In the genomic region with DNA sequence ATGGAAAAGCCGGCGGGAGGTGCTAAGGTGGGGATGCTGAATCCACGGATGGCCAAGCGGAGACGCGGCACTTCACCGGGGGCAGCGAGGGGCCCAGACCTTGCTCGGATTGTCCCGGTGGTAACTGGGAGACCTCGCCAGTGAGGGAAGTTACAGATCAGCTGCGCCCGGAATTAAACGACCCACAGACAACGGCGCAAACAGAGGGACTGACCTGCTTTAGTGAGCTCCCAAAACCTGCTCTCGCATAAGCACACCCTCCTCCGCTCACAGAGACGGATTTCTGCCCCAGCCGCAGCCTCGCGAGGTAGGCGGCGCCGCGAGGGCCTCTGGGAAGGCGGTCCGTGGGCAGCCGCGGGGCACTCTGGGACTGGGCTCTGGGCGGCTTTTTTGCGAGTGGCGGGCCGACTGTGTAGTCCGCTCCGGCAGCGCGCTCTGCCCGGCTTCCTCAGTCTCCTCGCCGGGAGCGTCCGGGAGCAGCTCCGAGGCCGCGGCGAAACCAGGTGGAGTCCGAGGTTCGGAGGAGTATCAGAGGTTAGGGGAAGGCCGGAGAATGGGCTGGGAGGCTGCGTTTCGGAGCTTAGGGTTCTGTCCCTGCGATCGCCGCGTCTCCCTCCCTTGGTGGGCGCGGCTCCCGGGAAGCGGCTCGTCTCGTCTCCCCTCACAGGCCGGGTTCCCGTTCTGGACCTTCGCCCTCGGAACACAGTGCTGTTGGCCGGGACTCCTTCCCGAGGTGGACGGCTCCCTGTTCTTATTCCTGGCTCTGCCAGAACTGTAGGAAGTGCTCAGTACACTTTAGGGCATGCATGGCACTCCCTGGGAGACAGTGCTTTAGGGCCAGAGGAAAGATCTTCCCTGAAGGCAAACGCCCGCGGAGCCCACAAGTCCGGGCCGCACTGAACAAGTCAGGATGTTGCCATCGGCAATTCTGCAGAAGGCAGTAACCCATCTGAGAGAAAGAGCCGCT, we compare ENCODE assay signal across 1 cellular context.
A peak's percentile ranks its signal among the peaks of the same experiment; 100 is the strongest.
TF ChIP-seq lines count a peak whose summit lies in the region.

Gene EXO5, plus strand, starts transcription at position 393 of the 967 bp plus-strand sequence. CDS start 5,778 bp downstream, outside the sequence.

TF ChIP-seq in HEK293, 187 proteins besides CTCF, POLR2A, EP300 and RAD21 (continued from another document and continues in another):
- TF ChIP-seq, protein P1, sequence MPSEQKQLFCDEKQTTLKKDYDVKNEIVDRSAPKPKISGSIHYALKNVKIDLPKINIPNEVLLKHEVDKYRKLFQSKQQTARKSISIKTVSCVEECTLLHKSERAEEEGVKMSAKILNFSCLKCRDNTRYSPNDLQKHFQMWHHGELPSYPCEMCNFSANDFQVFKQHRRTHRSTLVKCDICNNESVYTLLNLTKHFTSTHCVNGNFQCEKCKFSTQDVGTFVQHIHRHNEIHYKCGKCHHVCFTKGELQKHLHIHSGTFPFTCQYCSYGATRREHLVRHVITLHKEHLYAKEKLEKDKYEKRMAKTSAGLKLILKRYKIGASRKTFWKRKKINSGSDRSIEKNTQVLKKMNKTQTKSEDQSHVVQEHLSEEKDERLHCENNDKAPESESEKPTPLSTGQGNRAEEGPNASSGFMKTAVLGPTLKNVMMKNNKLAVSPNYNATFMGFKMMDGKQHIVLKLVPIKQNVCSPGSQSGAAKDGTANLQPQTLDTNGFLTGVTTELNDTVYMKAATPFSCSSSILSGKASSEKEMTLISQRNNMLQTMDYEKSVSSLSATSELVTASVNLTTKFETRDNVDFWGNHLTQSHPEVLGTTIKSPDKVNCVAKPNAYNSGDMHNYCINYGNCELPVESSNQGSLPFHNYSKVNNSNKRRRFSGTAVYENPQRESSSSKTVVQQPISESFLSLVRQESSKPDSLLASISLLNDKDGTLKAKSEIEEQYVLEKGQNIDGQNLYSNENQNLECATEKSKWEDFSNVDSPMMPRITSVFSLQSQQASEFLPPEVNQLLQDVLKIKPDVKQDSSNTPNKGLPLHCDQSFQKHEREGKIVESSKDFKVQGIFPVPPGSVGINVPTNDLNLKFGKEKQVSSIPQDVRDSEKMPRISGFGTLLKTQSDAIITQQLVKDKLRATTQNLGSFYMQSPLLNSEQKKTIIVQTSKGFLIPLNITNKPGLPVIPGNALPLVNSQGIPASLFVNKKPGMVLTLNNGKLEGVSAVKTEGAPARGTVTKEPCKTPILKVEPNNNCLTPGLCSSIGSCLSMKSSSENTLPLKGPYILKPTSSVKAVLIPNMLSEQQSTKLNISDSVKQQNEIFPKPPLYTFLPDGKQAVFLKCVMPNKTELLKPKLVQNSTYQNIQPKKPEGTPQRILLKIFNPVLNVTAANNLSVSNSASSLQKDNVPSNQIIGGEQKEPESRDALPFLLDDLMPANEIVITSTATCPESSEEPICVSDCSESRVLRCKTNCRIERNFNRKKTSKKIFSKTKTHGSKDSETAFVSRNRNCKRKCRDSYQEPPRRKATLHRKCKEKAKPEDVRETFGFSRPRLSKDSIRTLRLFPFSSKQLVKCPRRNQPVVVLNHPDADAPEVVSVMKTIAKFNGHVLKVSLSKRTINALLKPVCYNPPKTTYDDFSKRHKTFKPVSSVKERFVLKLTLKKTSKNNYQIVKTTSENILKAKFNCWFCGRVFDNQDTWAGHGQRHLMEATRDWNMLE (tag by site-specific recombination; conservative IDR thresholded peaks at IDR 0.05; ENCODE audit: low read depth) = peak; percentile 68; the same call in 1 of the 2 replicates
- TF ChIP-seq ELK4 (IDR thresholded peaks at IDR 0.05; ENCODE audit: borderline replicate concordance, low read depth, low read length) (no peak), ZNF561 (tag by site-specific recombination; IDR thresholded peaks at IDR 0.05; ENCODE audit: borderline replicate concordance) (0 out of 2 replicates have a peak, but pooled peaks have one; percentile 61), ZSCAN18 (tag by site-specific recombination; IDR thresholded peaks at IDR 0.05) (no peak), HOXC10 (CRISPR knock-in tag; IDR thresholded peaks at IDR 0.05) (no peak), ZNF501 (tag by site-specific recombination; IDR thresholded peaks at IDR 0.05) (peak; percentile 94), ZBTB49 (tag by site-specific recombination; IDR thresholded peaks at IDR 0.05; ENCODE audit: low read depth) (no peak), ZNF548 (tag by site-specific recombination; IDR thresholded peaks at IDR 0.05) (no peak), ZNF843 (tag by site-specific recombination; IDR thresholded peaks at IDR 0.05) (no peak; the same call in 1 of the 2 replicates), ZNF692 (tag by site-specific recombination; IDR thresholded peaks at IDR 0.05) (peak; percentile 82), ZSCAN30 (tag by site-specific recombination; IDR thresholded peaks at IDR 0.05) (peak; percentile 79), RBAK (tag by site-specific recombination; IDR thresholded peaks at IDR 0.05) (no peak), ZBTB8A (tag by site-specific recombination; IDR thresholded peaks at IDR 0.05) (peak; percentile 84), ZNF174 (tag by site-specific recombination; IDR thresholded peaks at IDR 0.05) (no peak), ZXDB (tag by site-specific recombination; IDR thresholded peaks at IDR 0.05) (peak; percentile 81), ZNF670 (tag by site-specific recombination; IDR thresholded peaks at IDR 0.05; ENCODE audit: low read depth) (no peak), GLI4 (tag by site-specific recombination; IDR thresholded peaks at IDR 0.05) (no peak), ZNF777 (tag by site-specific recombination; IDR thresholded peaks at IDR 0.05; ENCODE audit: borderline replicate concordance) (no peak), ZNF645 (tag by site-specific recombination; IDR thresholded peaks at IDR 0.05) (no peak), ZNF549 (tag by site-specific recombination; IDR thresholded peaks at IDR 0.05) (no peak; the same call in 1 of the 2 replicates), ZNF664 (tag by site-specific recombination; IDR thresholded peaks at IDR 0.05) (no peak), KLF8 (tag by site-specific recombination; IDR thresholded peaks at IDR 0.05) (peak; percentile 83), ZNF449 (tag by site-specific recombination; IDR thresholded peaks at IDR 0.05) (peak; percentile 23; the same call in 1 of the 2 replicates)
- TF ChIP-seq, protein P2, sequence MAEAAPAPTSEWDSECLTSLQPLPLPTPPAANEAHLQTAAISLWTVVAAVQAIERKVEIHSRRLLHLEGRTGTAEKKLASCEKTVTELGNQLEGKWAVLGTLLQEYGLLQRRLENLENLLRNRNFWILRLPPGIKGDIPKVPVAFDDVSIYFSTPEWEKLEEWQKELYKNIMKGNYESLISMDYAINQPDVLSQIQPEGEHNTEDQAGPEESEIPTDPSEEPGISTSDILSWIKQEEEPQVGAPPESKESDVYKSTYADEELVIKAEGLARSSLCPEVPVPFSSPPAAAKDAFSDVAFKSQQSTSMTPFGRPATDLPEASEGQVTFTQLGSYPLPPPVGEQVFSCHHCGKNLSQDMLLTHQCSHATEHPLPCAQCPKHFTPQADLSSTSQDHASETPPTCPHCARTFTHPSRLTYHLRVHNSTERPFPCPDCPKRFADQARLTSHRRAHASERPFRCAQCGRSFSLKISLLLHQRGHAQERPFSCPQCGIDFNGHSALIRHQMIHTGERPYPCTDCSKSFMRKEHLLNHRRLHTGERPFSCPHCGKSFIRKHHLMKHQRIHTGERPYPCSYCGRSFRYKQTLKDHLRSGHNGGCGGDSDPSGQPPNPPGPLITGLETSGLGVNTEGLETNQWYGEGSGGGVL (tag by site-specific recombination; IDR thresholded peaks at IDR 0.05) = no peak
- TF ChIP-seq, protein P3, sequence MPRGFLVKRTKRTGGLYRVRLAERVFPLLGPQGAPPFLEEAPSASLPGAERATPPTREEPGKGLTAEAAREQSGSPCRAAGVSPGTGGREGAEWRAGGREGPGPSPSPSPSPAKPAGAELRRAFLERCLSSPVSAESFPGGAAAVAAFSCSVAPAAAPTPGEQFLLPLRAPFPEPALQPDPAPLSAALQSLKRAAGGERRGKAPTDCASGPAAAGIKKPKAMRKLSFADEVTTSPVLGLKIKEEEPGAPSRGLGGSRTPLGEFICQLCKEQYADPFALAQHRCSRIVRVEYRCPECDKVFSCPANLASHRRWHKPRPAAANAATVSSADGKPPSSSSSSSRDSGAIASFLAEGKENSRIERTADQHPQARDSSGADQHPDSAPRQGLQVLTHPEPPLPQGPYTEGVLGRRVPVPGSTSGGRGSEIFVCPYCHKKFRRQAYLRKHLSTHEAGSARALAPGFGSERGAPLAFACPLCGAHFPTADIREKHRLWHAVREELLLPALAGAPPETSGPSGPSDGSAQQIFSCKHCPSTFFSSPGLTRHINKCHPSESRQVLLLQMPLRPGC (tag by site-specific recombination; IDR thresholded peaks at IDR 0.05) = 0 out of 2 replicates have a peak, but pooled peaks have one; percentile 43
- TF ChIP-seq, protein P4, sequence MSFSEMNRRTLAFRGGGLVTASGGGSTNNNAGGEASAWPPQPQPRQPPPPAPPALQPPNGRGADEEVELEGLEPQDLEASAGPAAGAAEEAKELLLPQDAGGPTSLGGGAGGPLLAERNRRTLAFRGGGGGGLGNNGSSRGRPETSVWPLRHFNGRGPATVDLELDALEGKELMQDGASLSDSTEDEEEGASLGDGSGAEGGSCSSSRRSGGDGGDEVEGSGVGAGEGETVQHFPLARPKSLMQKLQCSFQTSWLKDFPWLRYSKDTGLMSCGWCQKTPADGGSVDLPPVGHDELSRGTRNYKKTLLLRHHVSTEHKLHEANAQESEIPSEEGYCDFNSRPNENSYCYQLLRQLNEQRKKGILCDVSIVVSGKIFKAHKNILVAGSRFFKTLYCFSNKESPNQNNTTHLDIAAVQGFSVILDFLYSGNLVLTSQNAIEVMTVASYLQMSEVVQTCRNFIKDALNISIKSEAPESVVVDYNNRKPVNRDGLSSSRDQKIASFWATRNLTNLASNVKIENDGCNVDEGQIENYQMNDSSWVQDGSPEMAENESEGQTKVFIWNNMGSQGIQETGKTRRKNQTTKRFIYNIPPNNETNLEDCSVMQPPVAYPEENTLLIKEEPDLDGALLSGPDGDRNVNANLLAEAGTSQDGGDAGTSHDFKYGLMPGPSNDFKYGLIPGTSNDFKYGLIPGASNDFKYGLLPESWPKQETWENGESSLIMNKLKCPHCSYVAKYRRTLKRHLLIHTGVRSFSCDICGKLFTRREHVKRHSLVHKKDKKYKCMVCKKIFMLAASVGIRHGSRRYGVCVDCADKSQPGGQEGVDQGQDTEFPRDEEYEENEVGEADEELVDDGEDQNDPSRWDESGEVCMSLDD (tag by site-specific recombination; IDR thresholded peaks at IDR 0.05) = no peak
